Comparison of ENCODE assay signal across 17 cellular contexts in genomic region chr20:19807901-19808300, GRCh38. TPM values are rescaled to one million over a fixed set of nuclear protein-coding genes. Genes with fewer than 3 reads are reported as not detected.
A peak's percentile ranks its signal among the peaks of the same experiment; 100 is the strongest.
DNase-seq lines count a peak whose midpoint lies in the region; ATAC-seq and TF ChIP-seq lines count a peak whose summit lies in the region.
"Had no signal": no experiment of that assay in that cellular context is flagged by ENCODE, and none has a peak within 500 bp of the region (broad histone marks: within the 10 kb centered on the region; RNA-seq: fewer than 3 reads in every experiment).

No MANE protein-coding gene starts in this region.

- no peak for TF ChIP-seq CTCF in HFFc6 (IDR thresholded peaks at IDR 0.05)
- TF ChIP-seq CTCF in nephron (IDR thresholded peaks at IDR 0.05; ENCODE audit: unreplicated experiment in 3 of 3), result no peak

- H3K4me1 Mint-ChIP-seq in HFFc6 (ENCODE audit: low read depth) (peaks cover 45% of the 10 kb centered on the region), nephron (peaks cover 15% of the 10 kb centered on the region)

- H3K36me3 Mint-ChIP-seq in HFFc6 (ENCODE audit: low read depth), result peaks cover 30% of the 10 kb centered on the region
- peaks cover 70% of the 10 kb centered on the region for H3K36me3 Mint-ChIP-seq in nephron (ENCODE audit: low read depth)

- H3K36me3 ChIP-seq in SJCRH30, result no peaks in the 10 kb centered on the region
- H3K36me3 ChIP-seq: Peyer's patch had no signal

- H3K27me3 ChIP-seq in SJCRH30, result no peaks in the 10 kb centered on the region
- H3K27me3 ChIP-seq: Peyer's patch had no signal

- H3K9me3 Mint-ChIP-seq in HFFc6 (no peaks in the 10 kb centered on the region; the same call in 1 of the 2 replicates), nephron (peaks cover 21% of the 10 kb centered on the region)

- no peak overlapping the region for H3K4me3 Mint-ChIP-seq in HFFc6
- H3K4me3 Mint-ChIP-seq in nephron, result no peak overlapping the region

- H3K4me1 ChIP-seq in SJCRH30, result peaks cover 25% of the 10 kb centered on the region

- H3K9me3 ChIP-seq in SJCRH30 (replicated peaks), result no peaks in the 10 kb centered on the region
- H3K9me3 ChIP-seq: Peyer's patch had no signal

- no peak for ATAC-seq in HG02642 (IDR thresholded peaks at IDR 0.05; ENCODE audit: poor library complexity, unreplicated experiment)
- ATAC-seq: GM12878 had no signal

- H3K27me3 Mint-ChIP-seq in HFFc6 (ENCODE audit: insufficient read depth) (no peaks in the 10 kb centered on the region; the same call in 1 of the 2 replicates), nephron (ENCODE audit: low read depth) (no peaks in the 10 kb centered on the region)

- H3K27ac Mint-ChIP-seq in HFFc6 (peak overlapping the region; percentile 48; the same call in 1 of the 2 replicates), nephron (peak overlapping the region in 2 of 3 experiments; percentile 28 to 76)

- H3K4me3 ChIP-seq in SJCRH30, result no peak overlapping the region
- H3K4me3 ChIP-seq: GM12878, Peyer's patch had no signal

- peak overlapping the region; percentile 65 for H3K27ac ChIP-seq in SJCRH30
- H3K27ac ChIP-seq: 22Rv1, HL-60, Peyer's patch had no signal

- DNase-seq in DMS79 treated with DMSO at 0.1 percent for 48 hours (lab: John Stamatoyannopoulos, UW) (peak; percentile 44), DMS79 (lab: John Stamatoyannopoulos, UW) (no peak), HFFc6 (no peak), SJCRH30 (peak in 1 of 2 experiments; percentile 26), CD1c-positive myeloid dendritic cell (ENCODE audit: extremely low spot score) (no peak), SIG-M5 treated with dmso at 0.1 percent for 504 hours (lab: John Stamatoyannopoulos, UW; ENCODE audit: unreplicated experiment) (no peak)
- DNase-seq: C1 segment of cervical spinal cord, DMS53, HCEC 1CT, NCI-H226, Peyer's patch, SHP77 treated with DMSO at 0.1 percent for 48 hours had no signal

RNA-seq across cellular contexts. Expression of gene RIN2, which starts 49.8 kb away (rescaled TPM):
- 10 to 100 TPM; 41.0 to 44.0 (median 43.5) TPM for total RNA-seq in HFFc6 (2021; fragmentation: NEBNext Ultra II Directional; extraction: Animal tissue kit (Norgen Biotek cat#: 25700))
- total RNA-seq in SJCRH30 (2014; rRNA removed; shearing (Covaris generic)), result 20.3 and 22.6 TPM in 2 replicates
